1 cellular context compared by ENCODE assay signal in the genomic region with DNA sequence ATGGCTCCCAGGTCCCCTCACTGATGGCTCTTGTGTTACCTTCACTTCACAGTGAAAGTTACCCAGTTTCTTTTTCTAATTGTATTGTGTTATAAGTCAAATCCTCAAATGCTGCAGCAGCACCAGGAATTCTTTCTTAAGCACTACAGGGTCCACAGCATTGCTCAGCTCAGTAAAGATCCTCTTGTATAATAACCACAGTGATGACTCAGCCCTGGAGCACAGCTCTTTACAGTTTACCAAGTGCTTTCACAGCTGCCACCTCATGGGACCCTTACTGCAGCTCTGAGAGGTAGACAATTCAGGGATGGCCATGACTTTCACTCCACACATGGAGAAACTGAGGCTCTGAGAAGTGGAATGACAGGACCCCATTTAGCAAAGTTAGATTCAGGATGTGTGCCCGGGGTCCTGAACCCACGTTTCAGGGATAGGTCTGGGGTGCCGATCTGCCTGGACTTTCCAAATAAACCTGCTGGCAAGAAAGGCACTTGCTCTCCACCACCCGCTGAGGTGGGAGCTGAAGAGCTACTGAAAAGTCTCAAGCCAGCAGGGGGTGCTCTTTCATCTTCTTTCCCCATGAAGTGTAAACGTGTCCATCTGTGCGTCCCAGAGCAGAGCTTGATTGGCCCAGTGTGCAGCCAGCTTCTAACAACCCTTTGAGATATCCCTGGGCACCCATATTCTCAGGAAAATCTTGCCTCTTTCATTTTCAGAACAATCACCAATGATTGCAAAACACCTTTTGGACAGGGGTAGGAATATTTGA.
TF ChIP-seq lines count a peak whose summit lies in the region.

No MANE protein-coding gene starts in this region.

TF ChIP-seq in HCT116, 20 proteins besides CTCF, POLR2A, EP300 and RAD21 (continued from another document):
- TF ChIP-seq YY1 (IDR thresholded peaks at IDR 0.05; ENCODE audit: extremely low read depth, insufficient replicate concordance, low read depth, low read length), result no peak
- no peak for TF ChIP-seq ZNF274 (IDR thresholded peaks at IDR 0.05; ENCODE audit: low read depth, low read length)
- TF ChIP-seq SRF (IDR thresholded peaks at IDR 0.05; ENCODE audit: low read depth), result no peak
- no peak for TF ChIP-seq CEBPB (IDR thresholded peaks at IDR 0.05; ENCODE audit: low read depth)
- TF ChIP-seq JUND (IDR thresholded peaks at IDR 0.05), result no peak
